In genomic region chr6:43706788-43707187, GRCh38 we compare ENCODE assay signal across 13 cellular contexts. TPM values are rescaled to one million over a fixed set of nuclear protein-coding genes. Genes with fewer than 3 reads are reported as not detected.
DNase-seq lines count a peak whose midpoint lies in the region; ATAC-seq lines count a peak whose summit lies in the region.
"Had no signal": no experiment of that assay in that cellular context is flagged by ENCODE, and none has a peak within 500 bp of the region (broad histone marks: within the 10 kb centered on the region; RNA-seq: fewer than 3 reads in every experiment).

No MANE protein-coding gene starts in this region.

- peaks cover 23% of the 10 kb centered on the region; the same call in 1 of the 2 replicates for H3F3A ChIP-seq in GM23248 (ENCODE audit: insufficient read depth)

- H3K36me3 ChIP-seq in GM23248 (ENCODE audit: low read depth) (no peaks in the 10 kb centered on the region), neuronal stem cell (replicated peaks in 1 of 2; ENCODE audit: control insufficient read depth in 2 of 2, insufficient read depth in 2 of 2, low read length in 2 of 2) (no peaks in the 10 kb centered on the region)

- H2BK120ac ChIP-seq in neuronal stem cell (ENCODE audit: low read depth, low read length), result no peak overlapping the region

- no peak overlapping the region for H2BK15ac ChIP-seq in neuronal stem cell (ENCODE audit: low read length)

- H2BK5ac ChIP-seq in neuronal stem cell (ENCODE audit: low read length), result no peak overlapping the region

- H3K4me1 ChIP-seq in GM23248 (ENCODE audit: insufficient read depth), result peaks cover 33% of the 10 kb centered on the region
- peaks cover 16 to 51% of the 10 kb centered on the region in 2 donors for H3K4me1 ChIP-seq in neuronal stem cell (ENCODE audit: control insufficient read depth in 2 of 2, insufficient read depth in 1 of 2, low read depth in 1 of 2, low read length in 2 of 2)

- no peak overlapping the region for H3K27ac Mint-ChIP-seq in effector memory CD8-positive, alpha-beta T cell

- 88 to 90% methylated on average over 8 of the region's 8 CpGs for WGBS in GM23248 (ENCODE audit: low coverage in 1 of 2, low lambda C conversion rate in 2 of 2, missing lambda C conversion rate in 2 of 2), 2 experiments
- WGBS in neuronal stem cell (ENCODE audit: extremely low coverage in 2 of 2, insufficient read length in 2 of 2, insufficient replicate concordance in 1 of 2), 2 donors, result no CpG with 5 or more reads among the region's 8 CpGs

- H3K4me3 Mint-ChIP-seq in effector memory CD8-positive, alpha-beta T cell, result no peak overlapping the region
- H3K4me3 Mint-ChIP-seq: central memory CD8-positive, alpha-beta T cell had no signal

- peak overlapping the region; percentile 53 for H2AK5ac ChIP-seq in neuronal stem cell (ENCODE audit: low read depth, low read length)

- no peak overlapping the region for H3K4ac ChIP-seq in neuronal stem cell (ENCODE audit: low read length)

- H2AFZ ChIP-seq in GM23248, result peak overlapping the region; percentile 52; the same call in 1 of the 2 replicates
- no peak overlapping the region for H2AFZ ChIP-seq in neuronal stem cell (ENCODE audit: low read length)

- H3K9ac ChIP-seq in GM23248 (no peak overlapping the region), neuronal stem cell (ENCODE audit: low read depth, low read length, poor library complexity) (no peak overlapping the region)

- in situ Hi-C loops in GM23248 (cut with MboI), result no loop called here

- H3K27ac ChIP-seq in GM23248 (no peak overlapping the region), neuronal stem cell (replicated peaks; ENCODE audit: low read length) (no peak overlapping the region)

- no peaks in the 10 kb centered on the region for H3K79me1 ChIP-seq in neuronal stem cell (ENCODE audit: low read depth, low read length)

- peaks cover 56 to 87% of the 10 kb centered on the region in 2 donors for H3K27me3 Mint-ChIP-seq in effector memory CD8-positive, alpha-beta T cell

- H3K4me2 ChIP-seq in GM23248 (ENCODE audit: unreplicated experiment), result no peak overlapping the region
- H3K4me2 ChIP-seq in neuronal stem cell (ENCODE audit: insufficient read depth, low read length, poor library complexity, severe bottlenecking), result no peak overlapping the region

- H3K27me3 ChIP-seq in GM23248 (replicated peaks; ENCODE audit: insufficient read depth), result no peaks in the 10 kb centered on the region
- no peaks in the 10 kb centered on the region for H3K27me3 ChIP-seq in neuronal stem cell (ENCODE audit: control insufficient read depth in 3 of 3, insufficient read depth in 3 of 3, low read depth in 1 of 3, low read length in 3 of 3)

- no peak overlapping the region for H2BK12ac ChIP-seq in neuronal stem cell (ENCODE audit: low read length)

- H3K14ac ChIP-seq in neuronal stem cell (ENCODE audit: low read length), result no peak overlapping the region

- ATAC-seq in effector memory CD8-positive, alpha-beta T cell (replicated peaks), result peak; percentile 44
- ATAC-seq in GM18870 (IDR thresholded peaks at IDR 0.05; ENCODE audit: unreplicated experiment), result no peak
- no peak for ATAC-seq in HG03175 (IDR thresholded peaks at IDR 0.05; ENCODE audit: unreplicated experiment)

- no peaks in the 10 kb centered on the region for H3K9me3 Mint-ChIP-seq in effector memory CD8-positive, alpha-beta T cell
- H3K9me3 Mint-ChIP-seq: central memory CD8-positive, alpha-beta T cell had no signal

- no peaks in the 10 kb centered on the region for H3K36me3 Mint-ChIP-seq in effector memory CD8-positive, alpha-beta T cell (ENCODE audit: insufficient read depth)

- no peaks in the 10 kb centered on the region for H3K79me2 ChIP-seq in GM23248 (ENCODE audit: insufficient read depth)

- H3K4me1 Mint-ChIP-seq in effector memory CD8-positive, alpha-beta T cell (ENCODE audit: low read depth in 2 of 2), result peaks cover 0 to 7% of the 10 kb centered on the region in 2 donors

- H4K8ac ChIP-seq in neuronal stem cell (ENCODE audit: low read depth, low read length), result no peak overlapping the region

- no peak overlapping the region for H3K18ac ChIP-seq in neuronal stem cell (ENCODE audit: low read length)

- H3K9me3 ChIP-seq in GM23248 (ENCODE audit: low read depth), result no peaks in the 10 kb centered on the region
- no peaks in the 10 kb centered on the region for H3K9me3 ChIP-seq in neuronal stem cell (replicated peaks in 1 of 2; ENCODE audit: control insufficient read depth in 2 of 2, insufficient read depth in 1 of 2, low read depth in 1 of 2, low read length in 2 of 2)

- DNase-seq in GM23248, result no peak
- DNase-seq in MV-4-11 (lab: John Stamatoyannopoulos, UW), result peak; percentile 45
- no peak for DNase-seq in effector memory CD8-positive, alpha-beta T cell
- no peak for DNase-seq in neuronal stem cell (ENCODE audit: low spot score)
- DNase-seq in NCI-H1436 treated with DMSO at 0.1 percent for 48 hours (lab: John Stamatoyannopoulos, UW), result no peak
- no peak for DNase-seq in GM19240 (ENCODE audit: insufficient read length, low spot score)
- DNase-seq: activated CD4-positive, alpha-beta T cell treated with anti-CD3 and anti-CD28 coated beads for 1 hour; activated effector memory CD4-positive, alpha-beta T cell treated with Interleukin-2 at 50 U/mL for 16 hours; COR-L47; OCI-M1 had no signal

- H3K9me2 ChIP-seq in GM23248 (ENCODE audit: insufficient read depth), result no peaks in the 10 kb centered on the region

- no peak overlapping the region for H3K23ac ChIP-seq in neuronal stem cell (ENCODE audit: low read depth, low read length, poor library complexity)

- H3K4me3 ChIP-seq in GM23248 (no peak overlapping the region), neuronal stem cell (ENCODE audit: low read length in 2 of 2) (no peak overlapping the region)

- H4K20me1 ChIP-seq in GM23248 (ENCODE audit: insufficient read depth), result no peaks in the 10 kb centered on the region

- no peak overlapping the region for H4K91ac ChIP-seq in neuronal stem cell (ENCODE audit: low read depth, low read length, poor library complexity)

RNA-seq across cellular contexts. Expression of gene MRPS18A, which starts 19.2 kb away (rescaled TPM):
- 21.0 and 33.7 TPM in 2 replicates for total RNA-seq in GM23248 (2014; rRNA removed; shearing (Covaris generic))
- polyA plus RNA-seq in GM23248 (2016; fragmentation: Nextera tagmentation; extraction: Ambion mirVana), result 39.2 and 43.4 TPM in 2 replicates
- 52.5 TPM for polyA plus RNA-seq in neuronal stem cell (2013, experiment 1 of 2)
- 51.4 TPM for polyA plus RNA-seq in neuronal stem cell (2013, experiment 2 of 2)
